28 cellular contexts compared by ENCODE assay signal in the genomic region with DNA sequence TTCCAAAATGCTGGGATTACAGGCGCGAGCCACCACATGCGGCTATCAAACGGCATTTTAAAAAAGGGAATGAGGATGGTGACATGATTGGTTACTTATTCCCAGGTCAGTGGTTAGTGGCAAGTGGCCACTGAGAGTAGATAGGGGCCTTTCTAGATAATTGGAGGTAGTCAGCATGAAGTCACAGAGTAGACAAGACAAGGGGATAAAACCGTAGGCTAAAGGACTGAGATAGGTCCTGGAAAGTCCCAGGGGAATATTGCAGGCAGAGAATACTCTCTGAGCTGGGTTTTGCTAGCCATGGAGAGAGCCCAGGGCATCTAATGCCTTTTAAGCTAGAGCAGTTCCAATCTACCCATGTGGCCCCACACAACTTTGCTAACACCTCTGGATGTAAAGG. TPM values are rescaled to one million over a fixed set of nuclear protein-coding genes. Genes with fewer than 3 reads are reported as not detected.
"Had no signal": no experiment of that assay in that cellular context is flagged by ENCODE, and none has a peak within 500 bp of the region (broad histone marks: within the 10 kb centered on the region; RNA-seq: fewer than 3 reads in every experiment).

No MANE protein-coding gene starts in this region.

- H3K4me3 Mint-ChIP-seq: activated CD4-positive, alpha-beta T cell treated with anti-CD3 and anti-CD28 coated beads, Interleukin-2, amount 10 ng/mL, durations not matched to agents 7 days and 5 days; activated CD8-positive, alpha-beta T cell treated with anti-CD3 and anti-CD28 coated beads, Interleukin-2, amount 10 ng/mL, durations not matched to agents 7 days and 5 days; activated naive CD4-positive, alpha-beta T cell treated with anti-CD3 and anti-CD28 coated beads for 36 hours; activated naive CD8-positive, alpha-beta T cell; activated naive CD8-positive, alpha-beta T cell treated with anti-CD3 and anti-CD28 coated beads, Interleukin-2, amount 50 U/mL, for 24 hours; activated T-cell treated with anti-CD3 and anti-CD28 coated beads, Interleukin-2, amount 50 U/mL, for 4 hours; activated T-helper 1 cell treated with anti-CD3 and anti-CD28 coated beads, Interleukin-12 subunit alpha, Interleukin-12 subunit beta, Interleukin-2, Interleukin-4 antibody, amounts not matched to agents 30 ng/mL and 10 ng/mL and 1 ng/mL, durations not matched to agents 14 hours and 24 hours and 36 hours had no signal

- H3K36me3 Mint-ChIP-seq: activated naive CD8-positive, alpha-beta T cell had no signal

- H3K9me3 Mint-ChIP-seq: activated CD4-positive, alpha-beta T cell treated with anti-CD3 and anti-CD28 coated beads, Interleukin-2, amount 10 ng/mL, durations not matched to agents 7 days and 5 days; activated naive CD4-positive, alpha-beta T cell treated with anti-CD3 and anti-CD28 coated beads for 36 hours; activated naive CD8-positive, alpha-beta T cell treated with anti-CD3 and anti-CD28 coated beads, Interleukin-2, amount 50 U/mL, for 24 hours; activated T-cell treated with anti-CD3 and anti-CD28 coated beads, Interleukin-2, amount 50 U/mL, for 4 hours; activated T-helper 1 cell treated with anti-CD3 and anti-CD28 coated beads, Interleukin-12 subunit alpha, Interleukin-12 subunit beta, Interleukin-2, Interleukin-4 antibody, amounts not matched to agents 30 ng/mL and 10 ng/mL and 1 ng/mL, durations not matched to agents 14 hours and 24 hours and 36 hours had no signal

- H3K27me3 ChIP-seq: brain microvascular endothelial cell, SJCRH30 had no signal

- H3K4me3 ChIP-seq: PC-9, SJCRH30 had no signal

- H3K4me1 ChIP-seq: SJCRH30 had no signal

- H3K27ac Mint-ChIP-seq: activated CD4-positive, alpha-beta T cell treated with anti-CD3 and anti-CD28 coated beads, Interleukin-2, amount 10 ng/mL, durations not matched to agents 7 days and 5 days; activated CD8-positive, alpha-beta T cell treated with anti-CD3 and anti-CD28 coated beads, Interleukin-2, amount 10 ng/mL, durations not matched to agents 7 days and 5 days; activated naive CD4-positive, alpha-beta T cell treated with anti-CD3 and anti-CD28 coated beads for 36 hours; activated naive CD8-positive, alpha-beta T cell; activated naive CD8-positive, alpha-beta T cell treated with anti-CD3 and anti-CD28 coated beads, Interleukin-2, amount 50 U/mL, for 24 hours; activated T-helper 1 cell treated with anti-CD3 and anti-CD28 coated beads, Interleukin-12 subunit alpha, Interleukin-12 subunit beta, Interleukin-2, Interleukin-4 antibody, amounts not matched to agents 30 ng/mL and 10 ng/mL and 1 ng/mL, durations not matched to agents 14 hours and 24 hours and 36 hours had no signal

- ATAC-seq: activated CD8-positive, alpha-beta T cell treated with anti-CD3 and anti-CD28 coated beads, Interleukin-2, amount 10 ng/mL, durations not matched to agents 7 days and 5 days; activated naive CD8-positive, alpha-beta T cell treated with anti-CD3 and anti-CD28 coated beads, Interleukin-2, amount 50 U/mL, for 24 hours; activated T-cell treated with anti-CD3 and anti-CD28 coated beads, Interleukin-2, amount 50 U/mL, for 4 hours had no signal

- H3K4me1 Mint-ChIP-seq: activated CD4-positive, alpha-beta T cell treated with anti-CD3 and anti-CD28 coated beads, Interleukin-2, amount 10 ng/mL, durations not matched to agents 7 days and 5 days; activated naive CD8-positive, alpha-beta T cell treated with anti-CD3 and anti-CD28 coated beads, Interleukin-2, amount 50 U/mL, for 24 hours had no signal

- H3K4me2 ChIP-seq: PC-9 had no signal

- H3K27ac ChIP-seq: brain microvascular endothelial cell, PC-9, SJCRH30 had no signal

- DNase-seq: activated CD4-positive, alpha-beta T cell treated with anti-CD3 and anti-CD28 coated beads, Interleukin-2, amount 10 ng/mL, durations not matched to agents 7 days and 5 days; activated CD4-positive, alpha-beta T cell treated with anti-CD3 and anti-CD28 coated beads, Interleukin-2, amount 50 U/mL, for 48 hours; activated CD8-positive, alpha-beta T cell treated with anti-CD3 and anti-CD28 coated beads, Interleukin-2, amount 10 ng/mL, durations not matched to agents 7 days and 5 days; activated gamma-delta T cell treated with Interleukin-2 at 50 U/mL for 16 hours; activated naive CD4-positive, alpha-beta T cell treated with anti-CD3 and anti-CD28 coated beads for 36 hours; activated naive CD8-positive, alpha-beta T cell treated with anti-CD3 and anti-CD28 coated beads, Interleukin-2, amount 50 U/mL, for 24 hours; activated T-cell treated with anti-CD3 and anti-CD28 coated beads for 4 hours; activated T-cell treated with anti-CD3 and anti-CD28 coated beads, Interleukin-2, amount 50 U/mL, for 4 hours; anterior cingulate cortex; brain microvascular endothelial cell; central memory CD4-positive, alpha-beta T cell; NCI-H1092 treated with DMSO at 0.1 percent for 48 hours; NCI-H146; NCI-H187; NCI-H2107; NCI-H226; NCI-H446 treated with DMSO at 0.1 percent for 48 hours; NCI-H524; NK-92 treated with Interleukin-12 subunit alpha and Interleukin-12 subunit beta, amount 100 ng/mL, for 24 hours; PC-9; Right ventricle myocardium superior; SJCRH30; T1000 had no signal

- H2AFZ ChIP-seq: PC-9 had no signal

- H3K36me3 ChIP-seq: brain microvascular endothelial cell, SJCRH30 had no signal

- FAIRE-seq: colon had no signal

- H3K9me3 ChIP-seq: SJCRH30 had no signal

RNA-seq across cellular contexts. Expression of gene KCNAB1, which starts 52.2 kb away (rescaled TPM):
- total RNA-seq: activated CD4-positive, alpha-beta T cell treated with anti-CD3 and anti-CD28 coated beads, Interleukin-2, amount 10 ng/mL, durations not matched to agents 7 days and 5 days; activated naive CD4-positive, alpha-beta T cell treated with anti-CD3 and anti-CD28 coated beads for 36 hours; activated T-cell treated with anti-CD3 and anti-CD28 coated beads, Interleukin-2, amount 50 U/mL, for 4 hours; activated T-helper 1 cell treated with anti-CD3 and anti-CD28 coated beads, Interleukin-12 subunit alpha, Interleukin-12 subunit beta, Interleukin-2, Interleukin-4 antibody, amounts not matched to agents 30 ng/mL and 10 ng/mL and 1 ng/mL, durations not matched to agents 14 hours and 24 hours and 36 hours; OCI-LY7; SJCRH30; T-helper 2 cell treated with Interferon-gamma antibody and Interleukin-4, amounts not matched to agents 100 ng/mL and 5 ng/mL, for 36 hours had no signal
